In genomic region chr11:125404136-125404810, GRCh38 we compare ENCODE assay signal across 9 cellular contexts.
DNase-seq lines count a peak whose midpoint lies in the region; ATAC-seq, FAIRE-seq and TF ChIP-seq lines count a peak whose summit lies in the region.
"Had no signal": no experiment of that assay in that cellular context is flagged by ENCODE, and none has a peak within 500 bp of the region (broad histone marks: within the 10 kb centered on the region; RNA-seq: fewer than 3 reads in every experiment).

No MANE protein-coding gene starts in this region.

- WGBS in IMR-90 (ENCODE audit: extremely low coverage in 2 of 2, insufficient read length in 1 of 2), 2 experiments = 48% methylated on average over 4 of the region's 15 CpGs; no CpG with 5 or more reads in 1 of the 2 experiments
- 52 to 57% methylated on average over 15 of the region's 15 CpGs for WGBS in sigmoid colon, 2 donors

- H3K9me1 ChIP-seq in IMR-90 (ENCODE audit: insufficient read depth, low read length) (no peaks in the 10 kb centered on the region), keratinocyte (ENCODE audit: control insufficient read depth, extremely low read depth, insufficient read depth, low read length) (no peaks in the 10 kb centered on the region)

- no peaks in the 10 kb centered on the region for H3K79me2 ChIP-seq in keratinocyte (ENCODE audit: control insufficient read depth, insufficient read depth, low read length)

- TF ChIP-seq POLR2A in IMR-90 (IDR thresholded peaks at IDR 0.05; ENCODE audit: low read depth, low read length) (no peak), sigmoid colon (IDR thresholded peaks at IDR 0.05) (no peak)

- H3K56ac ChIP-seq in IMR-90 (ENCODE audit: extremely low read depth, insufficient read depth, low read length) = no peak overlapping the region

- no peak overlapping the region for H2AK9ac ChIP-seq in IMR-90 (replicated peaks; ENCODE audit: low read depth, low read length, poor library complexity)

- FAIRE-seq in keratinocyte (lab: Jason Lieb, UNC) = no peak

- H3K4me1 ChIP-seq in IMR-90 (ENCODE audit: control insufficient read depth, insufficient read depth, low read length) (peaks cover 6% of the 10 kb centered on the region; the same call in 1 of the 2 replicates), keratinocyte (ENCODE audit: control insufficient read depth, extremely low read depth, insufficient read depth, low read length) (peaks cover 15% of the 10 kb centered on the region), skeletal muscle tissue (ENCODE audit: control insufficient read depth in 3 of 3, insufficient read depth in 3 of 3, low read length in 3 of 3) (peaks cover 42 to 81% (median 69%) of the 10 kb centered on the region in 3 donors), sigmoid colon (peaks cover 0 to 13% (median 6%) of the 10 kb centered on the region in 4 donors)

- TF ChIP-seq EP300 in sigmoid colon (IDR thresholded peaks at IDR 0.05) = no peak

- H2AFZ ChIP-seq in IMR-90 (replicated peaks; ENCODE audit: low read length, poor library complexity) = peak overlapping the region; percentile 67
- H2AFZ ChIP-seq in keratinocyte (ENCODE audit: control insufficient read depth, low read length) = no peak overlapping the region

- no peaks in the 10 kb centered on the region for H3K9me3 ChIP-seq in IMR-90 (ENCODE audit: control insufficient read depth, insufficient read depth, low read length)
- H3K9me3 ChIP-seq in keratinocyte (ENCODE audit: control insufficient read depth, low read depth, low read length) = no peaks in the 10 kb centered on the region
- no peaks in the 10 kb centered on the region for H3K9me3 ChIP-seq in skeletal muscle tissue (ENCODE audit: control insufficient read depth in 3 of 3, low read length in 3 of 3)
- H3K9me3 ChIP-seq in sigmoid colon = no peaks in the 10 kb centered on the region

- H4K20me1 ChIP-seq in IMR-90 (ENCODE audit: insufficient read depth, low read length) (no peaks in the 10 kb centered on the region), keratinocyte (ENCODE audit: control insufficient read depth, extremely low read depth, insufficient read depth, low read length) (no peaks in the 10 kb centered on the region)

- no peak for TF ChIP-seq RAD21 in IMR-90 (IDR thresholded peaks at IDR 0.05; ENCODE audit: low read length)

- dilution Hi-C loops in IMR-90 (cut with HindIII; ENCODE audit: low sequenced_read_pairs, unreplicated experiment) = no loop called here
- dilution Hi-C loops in keratinocyte (cut with MboI; ENCODE audit: extremely low pct_ligation_motif_present, low sequenced_read_pairs) = no loop called here

- intact Hi-C loops in IMR-90 (cut with micrococcal nuclease) (loop anchor here (5.0 to 10.0 kb wide), 3 partner anchors 139 to 529 kb away; no protein-coding TSS in a partner anchor), sigmoid colon (cut with DNase I) (loop anchor here (2.0 to 5.0 kb wide), 3 partner anchors 239 to 442 kb away; partner anchors contain the start of gene PKNOX2)

- ATAC-seq in IMR-90 (ENCODE audit: low read depth) (no peak), HG03378 (IDR thresholded peaks at IDR 0.05; ENCODE audit: unreplicated experiment) (no peak)

- H3K18ac ChIP-seq in IMR-90 (ENCODE audit: low read depth, low read length) = no peak overlapping the region; the same call in 1 of the 2 replicates

- H3K4me3 ChIP-seq in IMR-90 (ENCODE audit: insufficient read depth, low read depth, low read length) (no peak overlapping the region), keratinocyte (ENCODE audit: control insufficient read depth in 2 of 3, extremely low read depth in 1 of 3, insufficient read depth in 2 of 3, low read depth in 1 of 3, low read length in 3 of 3) (no peak overlapping the region), skeletal muscle tissue (ENCODE audit: low read length in 3 of 3) (peak overlapping the region; percentile 30 to 56 (median 55)), sigmoid colon (no peak overlapping the region)

- H3K27me3 ChIP-seq in IMR-90 (ENCODE audit: control insufficient read depth, insufficient read depth, low read length) (peaks cover 14% of the 10 kb centered on the region), keratinocyte (ENCODE audit: control insufficient read depth, extremely low read depth, insufficient read depth, low read length) (peaks cover 33% of the 10 kb centered on the region), skeletal muscle tissue (ENCODE audit: control insufficient read depth in 3 of 3, insufficient read depth in 3 of 3, low read length in 3 of 3) (no peaks in the 10 kb centered on the region), sigmoid colon (no peaks in the 10 kb centered on the region)

- H4K91ac ChIP-seq in IMR-90 (ENCODE audit: insufficient read depth, low read depth, low read length) = peak overlapping the region; percentile 37; the same call in 1 of the 2 replicates

- no peaks in the 10 kb centered on the region for H3K36me3 ChIP-seq in IMR-90 (ENCODE audit: control insufficient read depth, insufficient read depth, low read length)
- no peaks in the 10 kb centered on the region for H3K36me3 ChIP-seq in keratinocyte (ENCODE audit: control insufficient read depth in 2 of 2, extremely low read depth in 1 of 2, insufficient read depth in 2 of 2, low read length in 2 of 2)
- no peaks in the 10 kb centered on the region for H3K36me3 ChIP-seq in skeletal muscle tissue (ENCODE audit: control insufficient read depth in 3 of 3, insufficient read depth in 3 of 3, low read length in 3 of 3)
- no peaks in the 10 kb centered on the region for H3K36me3 ChIP-seq in sigmoid colon

- DNase-seq in IMR-90 (no peak), SK-N-DZ (ENCODE audit: low spot score) (peak; percentile 29), keratinocyte (ENCODE audit: low read depth, low spot score) (no peak), sigmoid colon (no peak)
- no peak for DNase-seq in activated naive CD4-positive, alpha-beta T cell treated with Interleukin-2 at 50 U/mL for 16 hours
- DNase-seq: DMS153, NCI-H446 treated with DMSO at 0.1 percent for 48 hours had no signal

- no peak overlapping the region for H3K9ac ChIP-seq in IMR-90 (ENCODE audit: low read depth, low read length)
- H3K9ac ChIP-seq in keratinocyte (ENCODE audit: control insufficient read depth, extremely low read depth, insufficient read depth, low read length) = no peak overlapping the region
- peak overlapping the region; percentile 47 to 80 (median 68) for H3K9ac ChIP-seq in skeletal muscle tissue (ENCODE audit: low read depth in 1 of 3, low read length in 3 of 3)

- H3K23ac ChIP-seq in IMR-90 (ENCODE audit: low read depth, low read length) = peak overlapping the region; percentile 53

- no peak overlapping the region for H3K27ac ChIP-seq in IMR-90 (ENCODE audit: insufficient read depth, low read length)
- no peak overlapping the region for H3K27ac ChIP-seq in keratinocyte (ENCODE audit: control insufficient read depth, insufficient read depth, low read length)
- H3K27ac ChIP-seq in skeletal muscle tissue (ENCODE audit: low read depth, low read length) = peak overlapping the region; percentile 96
- no peak overlapping the region for H3K27ac ChIP-seq in sigmoid colon

- H3K4me2 ChIP-seq in IMR-90 (ENCODE audit: low read depth, low read length) (peak overlapping the region; percentile 47; the same call in 1 of the 2 replicates), keratinocyte (ENCODE audit: control insufficient read depth, extremely low read depth, insufficient read depth, low read depth, low read length) (peak overlapping the region; percentile 19)

- no TSS peak for BruUV-seq in IMR-90 (replicated peaks; lab: Mats Ljungman, UMichigan)

- TF ChIP-seq CTCF in IMR-90 (conservative IDR thresholded peaks at IDR 0.05; ENCODE audit: low read depth, low read length) (no peak), keratinocyte (optimal IDR thresholded peaks at IDR 0.05 in 1 of 3, IDR thresholded peaks at IDR 0.05 in 1 of 3, conservative IDR thresholded peaks at IDR 0.05 in 1 of 3; ENCODE audit: extremely low read depth in 1 of 3, insufficient read depth in 2 of 3, low read length in 3 of 3) (no peak), sigmoid colon (IDR thresholded peaks at IDR 0.05) (no peak)

- H2BK15ac ChIP-seq in IMR-90 (ENCODE audit: low read depth, low read length) = peak overlapping the region; percentile 59; the same call in 2 of the 3 replicates

- H2BK120ac ChIP-seq in IMR-90 (ENCODE audit: low read depth, low read length) = peak overlapping the region; percentile 73

- H4K5ac ChIP-seq in IMR-90 (ENCODE audit: low read depth, low read length) = peak overlapping the region; percentile 7; the same call in 1 of the 2 replicates

- peak overlapping the region; percentile 64 for H2BK20ac ChIP-seq in IMR-90 (ENCODE audit: low read depth, low read length)

- H3K14ac ChIP-seq in IMR-90 (replicated peaks; ENCODE audit: low read depth, low read length) = 0 out of 2 replicates have a peak overlapping the region, but pooled peaks have one; percentile 27

- peak overlapping the region; percentile 91 for H2AK5ac ChIP-seq in IMR-90 (ENCODE audit: low read depth, low read length)

- POLR2A ChIA-PET in IMR-90 (lab: Charles Lee; ENCODE audit: unreplicated experiment) = no interaction called here

- H4K8ac ChIP-seq in IMR-90 (ENCODE audit: low read depth in 2 of 2, low read length in 2 of 2) = peak overlapping the region; percentile 38 to 50; a peak in 3 of 4 replicates

- H3K4ac ChIP-seq in IMR-90 (ENCODE audit: low read depth, low read length) = peak overlapping the region; percentile 85

- CTCF ChIA-PET in IMR-90 (lab: Yijun Ruan, JAX) = interaction anchor here (0.9 to 2.0 kb wide), 6 partner anchors 8 to 313 kb away, joined by 3 to 14 read pairs (median 7); no protein-coding TSS in a partner anchor

- in situ Hi-C loops in IMR-90 (cut with MboI; ENCODE audit: low sequenced_read_pairs) = loop anchor here (10.0 to 25.0 kb wide), 3 partner anchors 239 to 742 kb away; partner anchors contain the start of genes PKNOX2, SIAE and SPA17

- no peaks in the 10 kb centered on the region for H3K79me1 ChIP-seq in IMR-90 (ENCODE audit: low read depth in 1 of 2, low read length in 2 of 2)

- no peak overlapping the region for H2BK5ac ChIP-seq in IMR-90 (ENCODE audit: low read depth, low read length, poor library complexity, severe bottlenecking)

TF ChIP-seq in IMR-90, 13 proteins besides CTCF, POLR2A, EP300 and RAD21 (continues in another document):
- TF ChIP-seq RFX5 (IDR thresholded peaks at IDR 0.05; ENCODE audit: low read depth, low read length) (no peak), ELK1 (IDR thresholded peaks at IDR 0.05; ENCODE audit: borderline replicate concordance, low read depth, low read length) (no peak), SMC3 (IDR thresholded peaks at IDR 0.05; ENCODE audit: low read depth, low read length) (no peak), CHD1 (IDR thresholded peaks at IDR 0.05; ENCODE audit: low read depth, low read length) (no peak), FOS (IDR thresholded peaks at IDR 0.05; ENCODE audit: low read depth, low read length) (no peak)

Comparison
In these comparisons a context has a peak if more than half of its experiments do, and no peak if none do; other contexts are left out.
1. H3K4me3 ChIP-seq: peak in skeletal muscle tissue (3 of 3); none in IMR-90 (single experiment), keratinocyte (0 of 3) and sigmoid colon (0 of 4).
2. H3K9ac ChIP-seq: peak in skeletal muscle tissue (3 of 3); none in IMR-90 (single experiment) and keratinocyte (single experiment).